Comparison of ENCODE assay signal across 1 cellular context in genomic region chr20:53712212-53712977, GRCh38.
TF ChIP-seq lines count a peak whose summit lies in the region.

No MANE protein-coding gene starts in this region.

TF ChIP-seq in liver, 16 proteins besides CTCF, POLR2A, EP300 and RAD21 (continued from another document):
- TF ChIP-seq, protein P1, sequence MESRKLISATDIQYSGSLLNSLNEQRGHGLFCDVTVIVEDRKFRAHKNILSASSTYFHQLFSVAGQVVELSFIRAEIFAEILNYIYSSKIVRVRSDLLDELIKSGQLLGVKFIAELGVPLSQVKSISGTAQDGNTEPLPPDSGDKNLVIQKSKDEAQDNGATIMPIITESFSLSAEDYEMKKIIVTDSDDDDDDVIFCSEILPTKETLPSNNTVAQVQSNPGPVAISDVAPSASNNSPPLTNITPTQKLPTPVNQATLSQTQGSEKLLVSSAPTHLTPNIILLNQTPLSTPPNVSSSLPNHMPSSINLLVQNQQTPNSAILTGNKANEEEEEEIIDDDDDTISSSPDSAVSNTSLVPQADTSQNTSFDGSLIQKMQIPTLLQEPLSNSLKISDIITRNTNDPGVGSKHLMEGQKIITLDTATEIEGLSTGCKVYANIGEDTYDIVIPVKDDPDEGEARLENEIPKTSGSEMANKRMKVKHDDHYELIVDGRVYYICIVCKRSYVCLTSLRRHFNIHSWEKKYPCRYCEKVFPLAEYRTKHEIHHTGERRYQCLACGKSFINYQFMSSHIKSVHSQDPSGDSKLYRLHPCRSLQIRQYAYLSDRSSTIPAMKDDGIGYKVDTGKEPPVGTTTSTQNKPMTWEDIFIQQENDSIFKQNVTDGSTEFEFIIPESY (IDR thresholded peaks at IDR 0.05), result peak; percentile 73
- TF ChIP-seq FOXA1 (IDR thresholded peaks at IDR 0.05) (peak; percentile 56), GABPA (IDR thresholded peaks at IDR 0.05 in 1 of 2, conservative IDR thresholded peaks at IDR 0.05 in 1 of 2) (peak in 1 of 2 donors; percentile 25), RXRA (IDR thresholded peaks at IDR 0.05) (peak; percentile 85 to 91), YY1 (IDR thresholded peaks at IDR 0.05) (peak; percentile 78), JUND (IDR thresholded peaks at IDR 0.05) (peak; percentile 58 to 77), HNF4G (IDR thresholded peaks at IDR 0.05) (no peak), NR2F2 (IDR thresholded peaks at IDR 0.05) (peak; percentile 30), FOXA2 (IDR thresholded peaks at IDR 0.05) (peak; percentile 60), SP1 (IDR thresholded peaks at IDR 0.05) (peak; percentile 67)
